In genomic region chr17:7309628-7310027, GRCh38 we compare ENCODE assay signal across 9 cellular contexts. TPM values are rescaled to one million over a fixed set of nuclear protein-coding genes. Genes with fewer than 3 reads are reported as not detected.
DNase-seq lines count a peak whose midpoint lies in the region; ATAC-seq lines count a peak whose summit lies in the region.
"Had no signal": no experiment of that assay in that cellular context is flagged by ENCODE, and none has a peak within 500 bp of the region (broad histone marks: within the 10 kb centered on the region; RNA-seq: fewer than 3 reads in every experiment).

No MANE protein-coding gene starts in this region.

- H3K4me3 Mint-ChIP-seq in stimulated activated naive CD8-positive, alpha-beta T cell treated with anti-CD3 and anti-CD28 coated beads, Interleukin-15, Interleukin-2, amounts not matched to agents 100 ng/mL and 50 ng/mL, for 24 hours, result peak overlapping the region; percentile 98

- H2BK120ac ChIP-seq in mesenchymal stem cell (ENCODE audit: low read depth, low read length), result no peak overlapping the region

- H3K4me3 ChIP-seq in adipocyte (ENCODE audit: low read length) (peak overlapping the region; percentile 94), mesenchymal stem cell (ENCODE audit: insufficient read depth in 1 of 2, low read depth in 1 of 2, low read length in 2 of 2) (peak overlapping the region in 1 of 2 experiments; percentile 86)

- H3K4me2 ChIP-seq in mesenchymal stem cell (ENCODE audit: low read length, poor library complexity, severe bottlenecking), result peak overlapping the region; percentile 97

- peak overlapping the region in 1 of 2 experiments; percentile 28 for H3K23ac ChIP-seq in mesenchymal stem cell (ENCODE audit: low read length in 2 of 2)

- no peak overlapping the region for H4K91ac ChIP-seq in mesenchymal stem cell (ENCODE audit: low read length)

- peak overlapping the region; percentile 100 for H3K27ac Mint-ChIP-seq in stimulated activated naive CD8-positive, alpha-beta T cell treated with anti-CD3 and anti-CD28 coated beads, Interleukin-15, Interleukin-2, amounts not matched to agents 100 ng/mL and 50 ng/mL, for 24 hours

- no peaks in the 10 kb centered on the region for H3K9me3 Mint-ChIP-seq in stimulated activated naive CD8-positive, alpha-beta T cell treated with anti-CD3 and anti-CD28 coated beads, Interleukin-15, Interleukin-2, amounts not matched to agents 100 ng/mL and 50 ng/mL, for 24 hours

- 97% methylated on average over 12 of the region's 12 CpGs for WGBS in mesenchymal stem cell

- no peak overlapping the region for H4K8ac ChIP-seq in mesenchymal stem cell (ENCODE audit: low read length)

- H2AK5ac ChIP-seq in mesenchymal stem cell (ENCODE audit: low read length, severe bottlenecking), result no peak overlapping the region

- no peak overlapping the region for H3K14ac ChIP-seq in mesenchymal stem cell (ENCODE audit: low read length in 2 of 2)

- H3K4me1 ChIP-seq in adipocyte (ENCODE audit: control insufficient read depth, insufficient read depth, low read length) (peaks cover 49% of the 10 kb centered on the region), mesenchymal stem cell (ENCODE audit: control insufficient read depth, insufficient read depth, low read depth, low read length) (peaks cover 17% of the 10 kb centered on the region)

- H3K27me3 ChIP-seq in adipocyte (replicated peaks; ENCODE audit: control insufficient read depth, insufficient read depth, low read length) (no peaks in the 10 kb centered on the region), mesenchymal stem cell (ENCODE audit: control insufficient read depth in 1 of 2, insufficient read depth in 1 of 2, low read length in 2 of 2) (no peaks in the 10 kb centered on the region)

- H3K36me3 ChIP-seq in adipocyte (ENCODE audit: control insufficient read depth, insufficient read depth, low read length, severe bottlenecking) (peaks cover 48% of the 10 kb centered on the region), mesenchymal stem cell (ENCODE audit: control insufficient read depth in 1 of 2, insufficient read depth in 2 of 2, low read depth in 1 of 2, low read length in 2 of 2) (peaks cover 40 to 46% of the 10 kb centered on the region in 2 experiments)

- no peak overlapping the region for H3K18ac ChIP-seq in mesenchymal stem cell (ENCODE audit: low read depth in 1 of 2, low read length in 2 of 2)

- H3K4ac ChIP-seq in mesenchymal stem cell (ENCODE audit: low read depth in 1 of 2, low read length in 2 of 2), result no peak overlapping the region

- no peak overlapping the region for H2AFZ ChIP-seq in mesenchymal stem cell (ENCODE audit: low read depth, low read length)

- H3K9ac ChIP-seq in adipocyte (ENCODE audit: low read length) (peak overlapping the region; percentile 96), mesenchymal stem cell (ENCODE audit: low read length) (peak overlapping the region; percentile 98)

- H2BK5ac ChIP-seq in mesenchymal stem cell (ENCODE audit: low read depth, low read length, poor library complexity, severe bottlenecking), result no peak overlapping the region

- no peaks in the 10 kb centered on the region for H3K9me3 ChIP-seq in adipocyte (ENCODE audit: control insufficient read depth, low read length)
- no peaks in the 10 kb centered on the region for H3K9me3 ChIP-seq in mesenchymal stem cell (ENCODE audit: control insufficient read depth, low read length)

- H3K4me1 Mint-ChIP-seq in stimulated activated naive CD8-positive, alpha-beta T cell treated with anti-CD3 and anti-CD28 coated beads, Interleukin-15, Interleukin-2, amounts not matched to agents 100 ng/mL and 50 ng/mL, for 24 hours (ENCODE audit: low read depth), result peaks cover 70% of the 10 kb centered on the region

- H3K79me1 ChIP-seq in mesenchymal stem cell (replicated peaks; ENCODE audit: low read length, poor library complexity, severe bottlenecking), result peaks cover 4% of the 10 kb centered on the region

- no peak overlapping the region for H2BK15ac ChIP-seq in mesenchymal stem cell (ENCODE audit: low read depth, poor library complexity, severe bottlenecking)

- H3K36me3 Mint-ChIP-seq in stimulated activated naive CD8-positive, alpha-beta T cell treated with anti-CD3 and anti-CD28 coated beads, Interleukin-15, Interleukin-2, amounts not matched to agents 100 ng/mL and 50 ng/mL, for 24 hours (ENCODE audit: low read depth), result peaks cover 68% of the 10 kb centered on the region

- DNase-seq in stimulated activated naive CD8-positive, alpha-beta T cell treated with anti-CD3 and anti-CD28 coated beads, Interleukin-15, Interleukin-2, amounts not matched to agents 100 U/mL and 50 U/mL, for 24 hours, result no peak
- DNase-seq in adipocyte (ENCODE audit: low read depth) (no peak), mesenchymal stem cell (no peak), kidney tubule cell (ENCODE audit: low spot score) (no peak), activated gamma-delta T cell (lab: John Stamatoyannopoulos, UW) (no peak)
- DNase-seq: DMS79 treated with DMSO at 0.1 percent for 48 hours had no signal

- H2BK12ac ChIP-seq in mesenchymal stem cell (ENCODE audit: low read length in 2 of 2), result no peak overlapping the region

- H3K27me3 Mint-ChIP-seq in stimulated activated naive CD8-positive, alpha-beta T cell treated with anti-CD3 and anti-CD28 coated beads, Interleukin-15, Interleukin-2, amounts not matched to agents 100 ng/mL and 50 ng/mL, for 24 hours, result no peaks in the 10 kb centered on the region

- H3K27ac ChIP-seq in mesenchymal stem cell (ENCODE audit: low read length, poor library complexity, severe bottlenecking), result no peak overlapping the region

- ATAC-seq in stimulated activated naive CD8-positive, alpha-beta T cell treated with anti-CD3 and anti-CD28 coated beads, Interleukin-15, Interleukin-2, amounts not matched to agents 100 U/mL and 50 U/mL, for 24 hours, result no peak
- ATAC-seq in GM21423 (IDR thresholded peaks at IDR 0.05; ENCODE audit: unreplicated experiment) (no peak), GM21825 (IDR thresholded peaks at IDR 0.05; ENCODE audit: unreplicated experiment) (no peak)

RNA-seq across cellular contexts. Expression of gene EIF5A, which starts 2.2 kb away (rescaled TPM):
- 537 TPM for polyA plus RNA-seq in mesenchymal stem cell (2013, experiment 1 of 2)
- polyA plus RNA-seq in mesenchymal stem cell (2013, experiment 2 of 2), result 553 TPM

RNA-seq across cellular contexts. Expression of gene GPS2, which starts 5.5 kb away (rescaled TPM):
- 48.9 TPM for polyA plus RNA-seq in mesenchymal stem cell (2013, experiment 1 of 2)
- 47.3 TPM for polyA plus RNA-seq in mesenchymal stem cell (2013, experiment 2 of 2)

RNA-seq across cellular contexts. Expression of gene YBX2, which starts 15.2 kb away (rescaled TPM):
- 0.11 TPM for polyA plus RNA-seq in mesenchymal stem cell (2013, experiment 1 of 2)
- polyA plus RNA-seq in mesenchymal stem cell (2013, experiment 2 of 2), result 0.05 TPM

RNA-seq across cellular contexts. Expression of gene NEURL4, which starts 19.5 kb away (rescaled TPM):
- 9.9 TPM for polyA plus RNA-seq in mesenchymal stem cell (2013, experiment 1 of 2)
- 8.3 TPM for polyA plus RNA-seq in mesenchymal stem cell (2013, experiment 2 of 2)

RNA-seq across cellular contexts. Expression of gene ACAP1, which starts 26.7 kb away (rescaled TPM):
- 5.8 TPM for polyA plus RNA-seq in mesenchymal stem cell (2013, experiment 1 of 2)
- polyA plus RNA-seq in mesenchymal stem cell (2013, experiment 2 of 2), result 8.4 TPM
